6 cellular contexts compared by ENCODE assay signal in genomic region chr20:21224217-21224616, GRCh38.
"Had no signal": no experiment of that assay in that cellular context is flagged by ENCODE, and none has a peak within 500 bp of the region (broad histone marks: within the 10 kb centered on the region; RNA-seq: fewer than 3 reads in every experiment).

No MANE protein-coding gene starts in this region.

- H3K4me3 ChIP-seq: K562 had no signal

- ATAC-seq: K562 had no signal

- FAIRE-seq: HTR-8/SVneo, K562 had no signal

- DNase-seq: GOT3, H7, HCEC 1CT, KG1 had no signal
